24 cellular contexts compared by ENCODE assay signal in genomic region chr1:96698332-96698983, GRCh38. TPM values are rescaled to one million over a fixed set of nuclear protein-coding genes. Genes with fewer than 3 reads are reported as not detected.
DNase-seq lines count a peak whose midpoint lies in the region; ATAC-seq and TF ChIP-seq lines count a peak whose summit lies in the region.
"Had no signal": no experiment of that assay in that cellular context is flagged by ENCODE, and none has a peak within 500 bp of the region (broad histone marks: within the 10 kb centered on the region; RNA-seq: fewer than 3 reads in every experiment).

No MANE protein-coding gene starts in this region.

- H3K36me3 ChIP-seq in BE2C (no peaks in the 10 kb centered on the region), MG63 (no peaks in the 10 kb centered on the region)
- H3K36me3 ChIP-seq: HAP-1, WERI-Rb-1 had no signal

- peaks cover 4% of the 10 kb centered on the region for H3K9me3 Mint-ChIP-seq in activated CD4-positive, alpha-beta T cell treated with anti-CD3 and anti-CD28 coated beads for 36 hours (ENCODE audit: low read depth)
- H3K9me3 Mint-ChIP-seq: activated CD4-positive, alpha-beta T cell treated with anti-CD3 and anti-CD28 coated beads, Interleukin-2, amount 10 ng/mL, durations not matched to agents 7 days and 5 days had no signal

- no peaks in the 10 kb centered on the region; the same call in 1 of the 2 replicates for H3K4me1 ChIP-seq in BE2C
- H3K4me1 ChIP-seq: HAP-1, parathyroid adenoma had no signal

- no peak for ATAC-seq in activated CD4-positive, alpha-beta T cell treated with anti-CD3 and anti-CD28 coated beads for 36 hours
- no peak for ATAC-seq in HG03025 (IDR thresholded peaks at IDR 0.05; ENCODE audit: low FRiP score, unreplicated experiment)
- ATAC-seq: right cardiac atrium, T-helper 17 cell had no signal

- no peaks in the 10 kb centered on the region for H3K36me3 Mint-ChIP-seq in activated CD4-positive, alpha-beta T cell treated with anti-CD3 and anti-CD28 coated beads for 36 hours (ENCODE audit: low read depth)

- in situ Hi-C loops in astrocyte of the cerebellum (cut with HindIII; ENCODE audit: low sequenced_read_pairs): no loop called here

- peaks cover 8% of the 10 kb centered on the region for H3K27me3 Mint-ChIP-seq in activated CD4-positive, alpha-beta T cell treated with anti-CD3 and anti-CD28 coated beads for 36 hours

- H3K4me3 ChIP-seq in BE2C (ENCODE audit: low read depth, low read length) (no peak overlapping the region), MG63 (no peak overlapping the region), astrocyte of the cerebellum (ENCODE audit: low read depth, low read length) (no peak overlapping the region)
- H3K4me3 ChIP-seq: HAP-1 had no signal

- no peak for TF ChIP-seq CTCF in BE2C (IDR thresholded peaks at IDR 0.05; ENCODE audit: low read depth, low read length)
- no peak for TF ChIP-seq CTCF in astrocyte of the cerebellum (IDR thresholded peaks at IDR 0.05; ENCODE audit: low read depth, low read length, missing control alignments)

- POLR2A ChIA-PET in activated CD4-positive, alpha-beta T cell treated with anti-CD3 and anti-CD28 coated beads for 36 hours (lab: Charles Lee): no interaction called here

- no peak overlapping the region for H3K27ac Mint-ChIP-seq in activated CD4-positive, alpha-beta T cell treated with anti-CD3 and anti-CD28 coated beads for 36 hours
- H3K27ac Mint-ChIP-seq: activated CD4-positive, alpha-beta T cell treated with anti-CD3 and anti-CD28 coated beads, Interleukin-2, amount 10 ng/mL, durations not matched to agents 7 days and 5 days; activated naive CD4-positive, alpha-beta T cell treated with anti-CD3 and anti-CD28 coated beads for 36 hours; T-helper 17 cell had no signal

- H3K9me3 ChIP-seq in BE2C: no peaks in the 10 kb centered on the region
- peaks cover 3% of the 10 kb centered on the region; the same call in 1 of the 2 replicates for H3K9me3 ChIP-seq in MG63
- H3K9me3 ChIP-seq: HAP-1 had no signal

- intact Hi-C loops in activated CD4-positive, alpha-beta T cell treated with anti-CD3 and anti-CD28 coated beads for 36 hours (cut with DNase I, micrococcal nuclease): no loop called here

- H3K4me1 Mint-ChIP-seq in activated CD4-positive, alpha-beta T cell treated with anti-CD3 and anti-CD28 coated beads for 36 hours: no peaks in the 10 kb centered on the region
- H3K4me1 Mint-ChIP-seq: activated CD4-positive, alpha-beta T cell treated with anti-CD3 and anti-CD28 coated beads, Interleukin-2, amount 10 ng/mL, durations not matched to agents 7 days and 5 days; neural crest cell; T-helper 17 cell had no signal

- no peak overlapping the region for H3K4me3 Mint-ChIP-seq in activated CD4-positive, alpha-beta T cell treated with anti-CD3 and anti-CD28 coated beads for 36 hours
- H3K4me3 Mint-ChIP-seq: activated CD4-positive, alpha-beta T cell treated with anti-CD3 and anti-CD28 coated beads, Interleukin-2, amount 10 ng/mL, durations not matched to agents 7 days and 5 days; activated naive CD4-positive, alpha-beta T cell treated with anti-CD3 and anti-CD28 coated beads for 36 hours; neural crest cell; T-helper 17 cell had no signal

- DNase-seq in BE2C (peak; percentile 54), MG63 (peak; percentile 74), astrocyte of the cerebellum (ENCODE audit: low read depth) (peak; percentile 51), iPS-NIHi7 (ENCODE audit: extremely low spot score) (peak; percentile 15), NCI-H2029 treated with DMSO at 0.1 percent for 48 hours (lab: John Stamatoyannopoulos, UW) (no peak), amniotic stem cell (lab: John Stamatoyannopoulos, UW) (no peak)
- DNase-seq in activated CD4-positive, alpha-beta T cell treated with anti-CD3 and anti-CD28 coated beads for 36 hours: no peak
- DNase-seq: activated CD4-positive, alpha-beta T cell treated with anti-CD3 and anti-CD28 coated beads, Interleukin-2, amount 10 ng/mL, durations not matched to agents 7 days and 5 days; activated naive CD4-positive, alpha-beta T cell treated with anti-CD3 and anti-CD28 coated beads for 36 hours; aorta; cerebellar nuclear complex; DMS153; mammary epithelial cell; NCI-H1694; NCI-H510A; right cardiac atrium; stimulated activated CD4-positive, alpha-beta T cell treated with anti-CD3 and anti-CD28 coated beads, Interleukin-2, amount 100 ng/mL, for 48 hours; T-helper 17 cell; trophoblast cell; WERI-Rb-1 had no signal

- CTCF ChIA-PET in activated CD4-positive, alpha-beta T cell treated with anti-CD3 and anti-CD28 coated beads for 36 hours (lab: Charles Lee): no interaction called here

- no peaks in the 10 kb centered on the region; the same call in none of the 2 replicates for H3K27me3 ChIP-seq in BE2C
- H3K27me3 ChIP-seq in MG63: no peaks in the 10 kb centered on the region

RNA-seq across cellular contexts. Expression of gene PTBP2, which starts 23.1 kb away (rescaled TPM):
- 12.2 TPM for polyA plus RNA-seq in BE2C (2012; ENCODE audit: insufficient read depth, insufficient read length, low read depth)
- total RNA-seq in MG63 (2014; rRNA removed; shearing (Covaris generic); ENCODE audit: low replicate concordance): 45.6 and 55.0 TPM in 2 replicates
- 10 to 100 TPM; 13.5 to 14.8 TPM for total RNA-seq in activated CD4-positive, alpha-beta T cell treated with anti-CD3 and anti-CD28 coated beads for 36 hours

Comparison
In these comparisons a context has a peak if more than half of its experiments do, and no peak if none do; other contexts are left out.
1. DNase-seq: peak in BE2C (single experiment), MG63 (single experiment), astrocyte of the cerebellum (single experiment) and iPS-NIHi7 (single experiment); none in NCI-H2029 treated with DMSO at 0.1 percent for 48 hours (single experiment), activated CD4-positive, alpha-beta T cell treated with anti-CD3 and anti-CD28 coated beads for 36 hours (single experiment) and amniotic stem cell (single experiment).